1 cellular context compared by ENCODE assay signal in genomic region chr6:708237-708598, GRCh38.
TF ChIP-seq lines count a peak whose summit lies in the region.

No MANE protein-coding gene starts in this region.

TF ChIP-seq in WTC11, 78 proteins besides CTCF, POLR2A, EP300 and RAD21 (continued from another document):
- TF ChIP-seq HMGXB4 (CRISPR knock-in tag; IDR thresholded peaks at IDR 0.05), result no peak
